ENCODE assay signal across 9 cellular contexts in the genomic region with DNA sequence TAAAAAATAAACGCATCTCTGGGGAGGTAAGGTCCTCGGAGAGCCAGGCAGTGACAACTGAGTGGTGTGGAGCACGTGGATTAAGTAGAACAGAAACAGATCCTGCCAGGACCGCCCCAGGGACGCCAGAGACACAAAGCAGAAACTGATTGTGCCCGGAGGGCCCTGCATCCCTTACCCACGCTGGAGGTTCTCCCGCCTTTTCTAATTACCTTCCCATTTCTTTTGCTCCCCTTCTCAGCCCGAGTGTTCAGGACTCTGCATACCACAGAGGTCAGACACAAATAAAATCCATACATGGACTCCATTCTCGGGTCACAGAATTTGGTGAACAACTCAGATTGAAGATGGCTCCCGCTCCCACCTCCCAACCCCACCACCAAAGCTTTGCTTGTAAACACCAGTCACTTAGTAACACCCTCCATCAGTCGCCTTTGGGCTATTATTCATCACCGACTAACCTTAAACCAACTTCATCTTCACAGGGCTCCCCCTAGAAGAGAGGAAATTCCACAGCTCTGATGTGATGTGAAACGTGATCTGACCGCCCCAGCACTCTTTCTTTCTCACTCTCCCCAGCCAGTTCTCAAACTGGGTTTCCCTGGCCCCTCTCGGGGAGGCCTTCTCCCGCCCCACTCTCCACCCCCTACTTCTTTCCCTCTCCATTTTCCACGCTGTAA. TPM values are rescaled to one million over a fixed set of nuclear protein-coding genes. Genes with fewer than 3 reads are reported as not detected.
DNase-seq lines count a peak whose midpoint lies in the region; ATAC-seq and TF ChIP-seq lines count a peak whose summit lies in the region.
"Had no signal": no experiment of that assay in that cellular context is flagged by ENCODE, and none has a peak within 500 bp of the region (broad histone marks: within the 10 kb centered on the region; RNA-seq: fewer than 3 reads in every experiment).

No MANE protein-coding gene starts in this region.

- no peaks in the 10 kb centered on the region for H3K27me3 Mint-ChIP-seq in Calu3 (ENCODE audit: unreplicated experiment)
- H3K27me3 Mint-ChIP-seq: IgD-negative memory B cell had no signal

- intact Hi-C loops in Calu3 (cut with micrococcal nuclease; ENCODE audit: unreplicated experiment) = loop anchor here (2.0 to 5.0 kb wide), 2 partner anchors 35 kb away; partner anchors contain the start of gene PIM1

- ATAC-seq in GM19395 (IDR thresholded peaks at IDR 0.05; ENCODE audit: unreplicated experiment) = no peak

- peak overlapping the region; percentile 62 for H3K4me3 Mint-ChIP-seq in Calu3 (ENCODE audit: low read depth, unreplicated experiment)

- H3K4me1 Mint-ChIP-seq in Calu3 (ENCODE audit: low read depth, unreplicated experiment) = peaks cover 62% of the 10 kb centered on the region

- BruUV-seq in Calu3 (replicated peaks; lab: Mats Ljungman, UMichigan) = TSS peak; percentile 91

- CTCF ChIA-PET in Calu3 (lab: Charles Lee) = interaction anchor here (0.6 to 1.0 kb wide), 5 partner anchors 20 to 118 kb away, joined by 3 to 7 read pairs (median 5); no protein-coding TSS in a partner anchor

- H3K9me3 Mint-ChIP-seq in Calu3 (ENCODE audit: low read depth, unreplicated experiment) = no peaks in the 10 kb centered on the region
- H3K9me3 Mint-ChIP-seq: IgD-negative memory B cell had no signal

- H3K27ac Mint-ChIP-seq in Calu3 (ENCODE audit: unreplicated experiment) = peak overlapping the region; percentile 98

- no peak for TF ChIP-seq CTCF in Calu3 (IDR thresholded peaks at IDR 0.05; ENCODE audit: unreplicated experiment)

- H3K36me3 Mint-ChIP-seq in Calu3 (ENCODE audit: insufficient read depth, unreplicated experiment) = peaks cover 27% of the 10 kb centered on the region
- H3K36me3 Mint-ChIP-seq: IgD-negative memory B cell had no signal

- DNase-seq in Calu3 (peak; percentile 80), M059J (ENCODE audit: low read depth) (peak; percentile 100), amniotic stem cell (lab: John Stamatoyannopoulos, UW) (peak; percentile 95), iPS DF 4.7 (ENCODE audit: extremely low read depth, low spot score) (peak; percentile 96), NCI-H2171 (lab: John Stamatoyannopoulos, UW) (no peak), NCI-H1694 treated with DMSO at 0.1 percent for 48 hours (lab: John Stamatoyannopoulos, UW) (no peak)
- DNase-seq in stimulated activated CD4-positive, alpha-beta T cell treated with anti-CD3 and anti-CD28 coated beads, Interleukin-1b, Interleukin-23, amount 100 ng/mL, for 48 hours = peak; percentile 66

RNA-seq across cellular contexts. Expression of gene PIM1, which starts 32.6 kb away (rescaled TPM):
- 18.6 and 19.1 TPM in 2 replicates for total RNA-seq in Calu3 (2022)
- total RNA-seq in M059J (2014; rRNA removed; shearing (Covaris generic)) = 15.2 and 22.0 TPM in 2 replicates

Comparison
In these comparisons a context has a peak if more than half of its experiments do, and no peak if none do; other contexts are left out.
1. DNase-seq: peak in Calu3 (single experiment), M059J (single experiment), amniotic stem cell (single experiment), iPS DF 4.7 (single experiment) and stimulated activated CD4-positive, alpha-beta T cell treated with anti-CD3 and anti-CD28 coated beads, Interleukin-1b, Interleukin-23, amount 100 ng/mL, for 48 hours (single experiment); none in NCI-H2171 (single experiment) and NCI-H1694 treated with DMSO at 0.1 percent for 48 hours (single experiment).